Comparison of ENCODE assay signal across 21 cellular contexts in the genomic region with DNA sequence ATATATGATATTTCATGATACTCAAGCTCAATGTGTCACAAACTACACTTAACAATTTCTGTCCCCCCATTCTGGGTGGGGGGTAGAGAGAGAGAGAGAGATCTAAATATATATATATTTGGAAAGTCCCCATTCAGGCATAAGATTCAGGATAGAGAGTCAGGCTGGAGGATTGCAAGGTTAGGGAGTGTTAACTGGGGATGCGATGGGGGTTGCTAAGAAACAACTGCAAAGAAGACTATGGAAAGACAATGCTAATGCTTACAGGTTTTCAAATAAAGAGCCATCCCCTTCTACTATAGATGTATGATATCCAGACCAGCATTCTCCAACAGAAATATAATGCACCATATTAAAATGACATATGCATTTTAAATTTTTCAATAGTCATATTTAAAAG.
"Had no signal": no experiment of that assay in that cellular context is flagged by ENCODE, and none has a peak within 500 bp of the region (broad histone marks: within the 10 kb centered on the region; RNA-seq: fewer than 3 reads in every experiment).

No MANE protein-coding gene starts in this region.

- H3K9me3 ChIP-seq: SK-N-SH had no signal

- FAIRE-seq: RCC 7860 had no signal

- DNase-seq: KBM-7, MV-4-11, NCI-H1048, NCI-H1105, NCI-H1417, NCI-H1436 treated with DMSO at 0.1 percent for 48 hours, NCI-H1694, NCI-H187 treated with DMSO at 0.1 percent for 48 hours, NCI-H2029 treated with DMSO at 0.1 percent for 48 hours, NCI-H2171, NCI-H226, NCI-H446, NCI-H510A, NCI-H524 treated with DMSO at 0.1 percent for 48 hours, NCI-H69, NCI-H774, RPMI8226, SHP77, SK-N-SH, SW 1271 had no signal

- H3K4me2 ChIP-seq: SK-N-SH had no signal
